8 cellular contexts compared by ENCODE assay signal in the genomic region with DNA sequence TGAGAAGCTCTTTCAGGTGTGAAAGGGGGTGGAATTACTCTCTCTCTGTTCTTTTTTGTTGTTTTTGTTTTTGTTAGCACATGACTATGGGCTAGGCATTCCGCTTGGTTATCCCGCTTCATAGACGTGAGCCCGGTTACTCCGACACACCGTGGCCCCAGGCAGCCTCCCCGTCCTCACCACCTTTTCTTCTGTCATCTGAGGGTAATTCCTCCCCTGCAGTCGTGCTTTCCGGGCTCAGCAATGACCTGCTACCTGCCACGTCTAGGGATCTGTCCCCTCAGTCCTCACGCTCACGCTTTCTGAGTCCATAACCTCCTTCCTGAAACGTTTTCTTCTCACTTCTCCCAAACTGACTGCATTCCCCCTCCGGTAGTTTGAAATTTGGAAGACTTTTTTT. TPM values are rescaled to one million over a fixed set of nuclear protein-coding genes. Genes with fewer than 3 reads are reported as not detected.
DNase-seq lines count a peak whose midpoint lies in the region; ATAC-seq, FAIRE-seq and TF ChIP-seq lines count a peak whose summit lies in the region.

No MANE protein-coding gene starts in this region.

- peak overlapping the region; percentile 74 for H3K4me3 ChIP-seq in DOHH2 (ENCODE audit: low read length)
- H3K4me3 ChIP-seq in endothelial cell of umbilical vein (replicated peaks in 1 of 3; ENCODE audit: insufficient read depth in 1 of 3, low read depth in 1 of 3, low read length in 3 of 3): peak overlapping the region in 1 of 3 experiments; percentile 47
- peak overlapping the region; percentile 75 for H3K4me3 ChIP-seq in parathyroid adenoma (ENCODE audit: low read depth, low read length)

- H3K4me1 ChIP-seq in DOHH2 (ENCODE audit: control insufficient read depth, low read length) (peaks cover 42% of the 10 kb centered on the region), endothelial cell of umbilical vein (ENCODE audit: control insufficient read depth, extremely low read depth, insufficient read depth, low read length) (peaks cover 17% of the 10 kb centered on the region), parathyroid adenoma (no peaks in the 10 kb centered on the region)

- intact Hi-C loops in endothelial cell of umbilical vein (cut with micrococcal nuclease) (loop anchor here (1.0 kb wide), 1 partner anchor 51 kb away; no protein-coding TSS in a partner anchor), posterior vena cava (cut with DNase I) (no loop called here)

- POLR2A ChIA-PET in endothelial cell of umbilical vein (lab: Charles Lee): interaction anchor here (0.8 to 1.1 kb wide), 3 partner anchors 25 to 72 kb away, joined by 3 to 5 read pairs (median 5); partner anchors contain the start of gene POLR2B

- H3K4me2 ChIP-seq in DOHH2 (ENCODE audit: low read length) (peak overlapping the region; percentile 81), endothelial cell of umbilical vein (ENCODE audit: insufficient read depth, low read length) (peak overlapping the region; percentile 71), parathyroid adenoma (ENCODE audit: low read length) (peak overlapping the region; percentile 94)

- H3K27ac Mint-ChIP-seq in T-helper 17 cell: peak overlapping the region; percentile 95

- BruUV-seq in endothelial cell of umbilical vein (replicated peaks; lab: Mats Ljungman, UMichigan): no TSS peak

- no peaks in the 10 kb centered on the region for H3K9me1 ChIP-seq in endothelial cell of umbilical vein (replicated peaks; ENCODE audit: control insufficient read depth, extremely low read depth, insufficient read depth, low read length)

- H3F3A ChIP-seq in DOHH2 (ENCODE audit: control insufficient read depth, insufficient read depth): peaks cover 9% of the 10 kb centered on the region

- TF ChIP-seq CTCF in DOHH2 (IDR thresholded peaks at IDR 0.05; ENCODE audit: low read depth, low read length, poor library complexity, severe bottlenecking): no peak
- no peak for TF ChIP-seq CTCF in endothelial cell of umbilical vein (IDR thresholded peaks at IDR 0.05; ENCODE audit: extremely low read depth in 1 of 2, insufficient read depth in 1 of 2, low read depth in 1 of 2, low read length in 2 of 2)
- no peak for TF ChIP-seq CTCF in parathyroid adenoma (IDR thresholded peaks at IDR 0.05)
- no peak for TF ChIP-seq CTCF in omental fat pad (IDR thresholded peaks at IDR 0.05)

- dilution Hi-C loops in endothelial cell of umbilical vein (cut with MboI; ENCODE audit: extremely low pct_ligation_motif_present, low sequenced_read_pairs): no loop called here

- H3K79me2 ChIP-seq in DOHH2 (ENCODE audit: control insufficient read depth, low read length) (peaks cover 35% of the 10 kb centered on the region), endothelial cell of umbilical vein (ENCODE audit: control insufficient read depth, insufficient read depth, low read length) (peaks cover 32% of the 10 kb centered on the region), parathyroid adenoma (peaks cover 3% of the 10 kb centered on the region)

- H3K27me3 ChIP-seq in DOHH2 (ENCODE audit: control insufficient read depth, low read length) (peaks cover 6% of the 10 kb centered on the region; the same call in 1 of the 2 replicates), endothelial cell of umbilical vein (ENCODE audit: control insufficient read depth in 2 of 2, insufficient read depth in 2 of 2, low read length in 2 of 2) (peaks cover 4 to 6% of the 10 kb centered on the region in 2 experiments), parathyroid adenoma (ENCODE audit: control insufficient read depth, insufficient read depth, low read length) (no peaks in the 10 kb centered on the region)

- no peaks in the 10 kb centered on the region for H3K9me3 ChIP-seq in DOHH2 (ENCODE audit: control insufficient read depth, insufficient read depth, low read length)
- no peaks in the 10 kb centered on the region for H3K9me3 ChIP-seq in T-helper 17 cell (ENCODE audit: control insufficient read depth, low read length, poor library complexity, severe bottlenecking)
- no peaks in the 10 kb centered on the region for H3K9me3 ChIP-seq in endothelial cell of umbilical vein (replicated peaks; ENCODE audit: control insufficient read depth, insufficient read depth, low read length)
- no peaks in the 10 kb centered on the region for H3K9me3 ChIP-seq in parathyroid adenoma (ENCODE audit: control insufficient read depth, low read length)

- peak overlapping the region; percentile 97 for H3K4me3 Mint-ChIP-seq in T-helper 17 cell

- H3K36me3 Mint-ChIP-seq in T-helper 17 cell (ENCODE audit: low read depth): no peaks in the 10 kb centered on the region

- ATAC-seq in T-helper 17 cell (no peak), omental fat pad (ENCODE audit: low FRiP score) (no peak)

- CTCF ChIA-PET in endothelial cell of umbilical vein (lab: Charles Lee): interaction anchor here (0.9 to 1.6 kb wide), 4 partner anchors 53 to 102 kb away, joined by 3 to 5 read pairs (median 4); partner anchors contain the start of gene NOA1

- peaks cover 6% of the 10 kb centered on the region; the same call in 1 of the 2 replicates for H4K20me1 ChIP-seq in DOHH2 (ENCODE audit: control insufficient read depth, insufficient read depth, low read depth, low read length)
- peaks cover 3% of the 10 kb centered on the region for H4K20me1 ChIP-seq in endothelial cell of umbilical vein (replicated peaks; ENCODE audit: control insufficient read depth, extremely low read depth, insufficient read depth, low read length)

- H3K36me3 ChIP-seq in DOHH2 (ENCODE audit: control insufficient read depth, low read length) (peaks cover 26% of the 10 kb centered on the region), endothelial cell of umbilical vein (ENCODE audit: control insufficient read depth in 2 of 2, extremely low read depth in 1 of 2, insufficient read depth in 2 of 2, low read length in 2 of 2) (peaks cover 0 to 2% of the 10 kb centered on the region in 2 experiments), parathyroid adenoma (ENCODE audit: control insufficient read depth, insufficient read depth, low read length) (no peaks in the 10 kb centered on the region)

- H3K27ac ChIP-seq in DOHH2 (ENCODE audit: low read depth, low read length) (no peak overlapping the region), endothelial cell of umbilical vein (ENCODE audit: insufficient read depth, low read depth, low read length) (no peak overlapping the region), parathyroid adenoma (peak overlapping the region; percentile 42)

- no peak for TF ChIP-seq POLR2A in endothelial cell of umbilical vein (IDR thresholded peaks at IDR 0.05; ENCODE audit: low read depth, low read length)

- no peaks in the 10 kb centered on the region for H3K9me2 ChIP-seq in DOHH2 (replicated peaks; ENCODE audit: control insufficient read depth, low read length)

- H3K4me1 Mint-ChIP-seq in T-helper 17 cell: peaks cover 31% of the 10 kb centered on the region

- FAIRE-seq in endothelial cell of umbilical vein (lab: Jason Lieb, UNC): no peak

- H2AFZ ChIP-seq in endothelial cell of umbilical vein (ENCODE audit: low read depth, low read length) (peak overlapping the region; percentile 49), parathyroid adenoma (peak overlapping the region; percentile 91)

- no peaks in the 10 kb centered on the region for H3K27me3 Mint-ChIP-seq in T-helper 17 cell

- peak in 1 of 3 donors; percentile 12 for DNase-seq in T-helper 17 cell
- no peak for DNase-seq in endothelial cell of umbilical vein (ENCODE audit: low read depth, low spot score)
- no peak for DNase-seq in posterior vena cava (ENCODE audit: low spot score)
- DNase-seq in cerebellar nuclear complex (lab: John Stamatoyannopoulos, UW): no peak
- DNase-seq in CD1c-positive myeloid dendritic cell (ENCODE audit: extremely low spot score): no peak
- DNase-seq in omental fat pad (ENCODE audit: low spot score): no peak

- H3K9ac ChIP-seq in endothelial cell of umbilical vein (replicated peaks; ENCODE audit: extremely low read depth, insufficient read depth, low read length) (no peak overlapping the region), parathyroid adenoma (no peak overlapping the region)

TF ChIP-seq in endothelial cell of umbilical vein, 7 proteins besides CTCF, POLR2A, EP300 and RAD21:
- TF ChIP-seq EZH2 (IDR thresholded peaks at IDR 0.05; ENCODE audit: borderline replicate concordance, low read depth, low read length, severe bottlenecking) (no peak), JUN (IDR thresholded peaks at IDR 0.05; ENCODE audit: borderline replicate concordance, insufficient read depth, insufficient read length, low read depth) (no peak), POLR2AphosphoS5 (IDR thresholded peaks at IDR 0.05; ENCODE audit: insufficient read depth, low read depth, low read length) (no peak), MAX (IDR thresholded peaks at IDR 0.05; ENCODE audit: insufficient read depth, insufficient read length) (no peak), FOS (IDR thresholded peaks at IDR 0.05; ENCODE audit: borderline replicate concordance, insufficient read depth, low read length) (no peak)

RNA-seq across cellular contexts. Expression of gene REST, which starts 0.7 kb away (rescaled TPM):
- 10 to 100 TPM; 56.6 to 66.3 TPM for total RNA-seq in T-helper 17 cell
- total RNA-seq in endothelial cell of umbilical vein: 45.9 and 48.1 TPM in 2 replicates
- 6.3 and 7.0 TPM in 2 replicates for polyA plus RNA-seq in endothelial cell of umbilical vein
- 9.6 and 10.3 TPM in 2 replicates for polyA plus RNA-seq in endothelial cell of umbilical vein (2011; cell fraction: cytosol; rRNA removed)
- polyA plus RNA-seq in endothelial cell of umbilical vein (2011; cell fraction: nucleus; rRNA removed): 13.5 and 18.7 TPM in 2 replicates
- polyA plus RNA-seq in endothelial cell of umbilical vein (2012): 14.7 and 18.2 TPM in 2 replicates
- polyA minus RNA-seq in endothelial cell of umbilical vein: 76.6 and 82.2 TPM in 2 replicates
- polyA minus RNA-seq in endothelial cell of umbilical vein (2011; cell fraction: cytosol; rRNA and poly(A)+ RNA removed): 24.7 TPM
- polyA minus RNA-seq in endothelial cell of umbilical vein (2011; cell fraction: nucleus; rRNA and poly(A)+ RNA removed): 32.4 and 33.4 TPM in 2 replicates
- 10 to 100 TPM; 31.9 to 32.0 TPM for total RNA-seq in posterior vena cava
- total RNA-seq in omental fat pad: 10 to 100 TPM; 20.7 to 35.5 (median 29.0) TPM
